ENCODE assay signal across 1 cellular context in the genomic region with DNA sequence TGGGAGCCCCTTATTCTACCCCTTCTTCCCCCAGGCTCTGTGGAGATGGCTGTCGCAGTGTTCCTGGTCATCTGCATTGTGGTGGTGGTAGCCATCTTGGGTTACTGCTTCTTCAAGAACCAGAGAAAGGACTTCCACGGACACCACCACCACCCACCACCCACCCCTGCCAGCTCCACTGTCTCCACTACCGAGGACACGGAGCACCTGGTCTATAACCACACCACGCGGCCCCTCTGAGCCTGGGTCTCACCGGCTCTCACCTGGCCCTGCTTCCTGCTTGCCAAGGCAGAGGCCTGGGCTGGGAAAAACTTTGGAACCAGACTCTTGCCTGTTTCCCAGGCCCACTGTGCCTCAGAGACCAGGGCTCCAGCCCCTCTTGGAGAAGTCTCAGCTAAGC.
TF ChIP-seq lines count a peak whose summit lies in the region.

No MANE protein-coding gene starts in this region.

TF ChIP-seq in WTC11, 78 proteins besides CTCF, POLR2A, EP300 and RAD21:
- TF ChIP-seq, protein P1, sequence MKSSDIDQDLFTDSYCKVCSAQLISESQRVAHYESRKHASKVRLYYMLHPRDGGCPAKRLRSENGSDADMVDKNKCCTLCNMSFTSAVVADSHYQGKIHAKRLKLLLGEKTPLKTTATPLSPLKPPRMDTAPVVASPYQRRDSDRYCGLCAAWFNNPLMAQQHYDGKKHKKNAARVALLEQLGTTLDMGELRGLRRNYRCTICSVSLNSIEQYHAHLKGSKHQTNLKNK (CRISPR knock-in tag; IDR thresholded peaks at IDR 0.05), result no peak
- TF ChIP-seq, protein P2, sequence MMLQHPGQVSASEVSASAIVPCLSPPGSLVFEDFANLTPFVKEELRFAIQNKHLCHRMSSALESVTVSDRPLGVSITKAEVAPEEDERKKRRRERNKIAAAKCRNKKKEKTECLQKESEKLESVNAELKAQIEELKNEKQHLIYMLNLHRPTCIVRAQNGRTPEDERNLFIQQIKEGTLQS (CRISPR knock-in tag; conservative IDR thresholded peaks at IDR 0.05), result no peak
- TF ChIP-seq CREB1 (CRISPR knock-in tag; IDR thresholded peaks at IDR 0.05) (no peak), NFATC4 (CRISPR knock-in tag; IDR thresholded peaks at IDR 0.05) (no peak), RORB (CRISPR knock-in tag; IDR thresholded peaks at IDR 0.05) (no peak), ESRRA (CRISPR knock-in tag; IDR thresholded peaks at IDR 0.05; ENCODE audit: borderline replicate concordance) (no peak), KAT7 (CRISPR knock-in tag; IDR thresholded peaks at IDR 0.05; ENCODE audit: borderline replicate concordance) (no peak), HMGA2 (CRISPR knock-in tag; IDR thresholded peaks at IDR 0.05) (no peak), FOXP1 (CRISPR knock-in tag; IDR thresholded peaks at IDR 0.05; ENCODE audit: borderline replicate concordance) (no peak)
- TF ChIP-seq, protein P3, sequence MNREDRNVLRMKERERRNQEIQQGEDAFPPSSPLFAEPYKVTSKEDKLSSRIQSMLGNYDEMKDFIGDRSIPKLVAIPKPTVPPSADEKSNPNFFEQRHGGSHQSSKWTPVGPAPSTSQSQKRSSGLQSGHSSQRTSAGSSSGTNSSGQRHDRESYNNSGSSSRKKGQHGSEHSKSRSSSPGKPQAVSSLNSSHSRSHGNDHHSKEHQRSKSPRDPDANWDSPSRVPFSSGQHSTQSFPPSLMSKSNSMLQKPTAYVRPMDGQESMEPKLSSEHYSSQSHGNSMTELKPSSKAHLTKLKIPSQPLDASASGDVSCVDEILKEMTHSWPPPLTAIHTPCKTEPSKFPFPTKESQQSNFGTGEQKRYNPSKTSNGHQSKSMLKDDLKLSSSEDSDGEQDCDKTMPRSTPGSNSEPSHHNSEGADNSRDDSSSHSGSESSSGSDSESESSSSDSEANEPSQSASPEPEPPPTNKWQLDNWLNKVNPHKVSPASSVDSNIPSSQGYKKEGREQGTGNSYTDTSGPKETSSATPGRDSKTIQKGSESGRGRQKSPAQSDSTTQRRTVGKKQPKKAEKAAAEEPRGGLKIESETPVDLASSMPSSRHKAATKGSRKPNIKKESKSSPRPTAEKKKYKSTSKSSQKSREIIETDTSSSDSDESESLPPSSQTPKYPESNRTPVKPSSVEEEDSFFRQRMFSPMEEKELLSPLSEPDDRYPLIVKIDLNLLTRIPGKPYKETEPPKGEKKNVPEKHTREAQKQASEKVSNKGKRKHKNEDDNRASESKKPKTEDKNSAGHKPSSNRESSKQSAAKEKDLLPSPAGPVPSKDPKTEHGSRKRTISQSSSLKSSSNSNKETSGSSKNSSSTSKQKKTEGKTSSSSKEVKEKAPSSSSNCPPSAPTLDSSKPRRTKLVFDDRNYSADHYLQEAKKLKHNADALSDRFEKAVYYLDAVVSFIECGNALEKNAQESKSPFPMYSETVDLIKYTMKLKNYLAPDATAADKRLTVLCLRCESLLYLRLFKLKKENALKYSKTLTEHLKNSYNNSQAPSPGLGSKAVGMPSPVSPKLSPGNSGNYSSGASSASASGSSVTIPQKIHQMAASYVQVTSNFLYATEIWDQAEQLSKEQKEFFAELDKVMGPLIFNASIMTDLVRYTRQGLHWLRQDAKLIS (CRISPR knock-in tag; IDR thresholded peaks at IDR 0.05; ENCODE audit: borderline replicate concordance), result no peak
- TF ChIP-seq, protein P4, sequence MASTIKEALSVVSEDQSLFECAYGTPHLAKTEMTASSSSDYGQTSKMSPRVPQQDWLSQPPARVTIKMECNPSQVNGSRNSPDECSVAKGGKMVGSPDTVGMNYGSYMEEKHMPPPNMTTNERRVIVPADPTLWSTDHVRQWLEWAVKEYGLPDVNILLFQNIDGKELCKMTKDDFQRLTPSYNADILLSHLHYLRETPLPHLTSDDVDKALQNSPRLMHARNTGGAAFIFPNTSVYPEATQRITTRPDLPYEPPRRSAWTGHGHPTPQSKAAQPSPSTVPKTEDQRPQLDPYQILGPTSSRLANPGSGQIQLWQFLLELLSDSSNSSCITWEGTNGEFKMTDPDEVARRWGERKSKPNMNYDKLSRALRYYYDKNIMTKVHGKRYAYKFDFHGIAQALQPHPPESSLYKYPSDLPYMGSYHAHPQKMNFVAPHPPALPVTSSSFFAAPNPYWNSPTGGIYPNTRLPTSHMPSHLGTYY (CRISPR knock-in tag; IDR thresholded peaks at IDR 0.05), result no peak
